13 cellular contexts compared by ENCODE assay signal in genomic region chr12:123111498-123112165, GRCh38. TPM values are rescaled to one million over a fixed set of nuclear protein-coding genes. Genes with fewer than 3 reads are reported as not detected.
A peak's percentile ranks its signal among the peaks of the same experiment; 100 is the strongest.
DNase-seq lines count a peak whose midpoint lies in the region; ATAC-seq and TF ChIP-seq lines count a peak whose summit lies in the region.
"Had no signal": no experiment of that assay in that cellular context is flagged by ENCODE, and none has a peak within 500 bp of the region (broad histone marks: within the 10 kb centered on the region; RNA-seq: fewer than 3 reads in every experiment).

No MANE protein-coding gene starts in this region.

- TF ChIP-seq RAD21 in SK-N-SH (IDR thresholded peaks at IDR 0.05; ENCODE audit: low read length), result no peak

- no peak overlapping the region for H3K4me3 ChIP-seq in CD8-positive, alpha-beta T cell (ENCODE audit: low read depth, low read length)
- H3K4me3 ChIP-seq in SK-N-SH (ENCODE audit: low read depth in 2 of 2, low read length in 1 of 2) (no peak overlapping the region), duodenal mucosa (ENCODE audit: low read depth in 1 of 2, low read length in 2 of 2) (no peak overlapping the region), rectal smooth muscle tissue (ENCODE audit: low read length) (no peak overlapping the region)
- H3K4me3 ChIP-seq: cardiac muscle cell had no signal

- H4K20me1 ChIP-seq in SK-N-SH (ENCODE audit: insufficient read depth), result peaks cover 4% of the 10 kb centered on the region; the same call in 1 of the 2 replicates

- POLR2A ChIA-PET in CD8-positive, alpha-beta T cell (lab: Charles Lee), result no interaction called here
- POLR2A ChIA-PET in SK-N-SH (lab: Yijun Ruan, JAX), result no interaction called here

- H3F3A ChIP-seq in SK-N-SH (replicated peaks; ENCODE audit: insufficient read depth), result no peaks in the 10 kb centered on the region

- H3K4me1 ChIP-seq in CD8-positive, alpha-beta T cell (ENCODE audit: insufficient read depth, low read length), result peaks cover 48% of the 10 kb centered on the region
- H3K4me1 ChIP-seq in SK-N-SH (ENCODE audit: control insufficient read depth in 1 of 2, insufficient read depth in 2 of 2, low read depth in 1 of 2, low read length in 1 of 2) (peaks cover 8 to 17% of the 10 kb centered on the region in 2 experiments; a peak in 3 of 4 replicates), duodenal mucosa (ENCODE audit: control insufficient read depth in 1 of 2, insufficient read depth in 2 of 2, low read length in 2 of 2) (peaks cover 19 to 31% of the 10 kb centered on the region in 2 donors), rectal smooth muscle tissue (ENCODE audit: control insufficient read depth, insufficient read depth, low read length) (peaks cover 36% of the 10 kb centered on the region)

- 83% methylated on average over 10 of the region's 19 CpGs for WGBS in SK-N-SH (ENCODE audit: low lambda C conversion rate)

- no peaks in the 10 kb centered on the region for H3K9me3 Mint-ChIP-seq in CD8-positive, alpha-beta T cell

- no peak overlapping the region for H2AFZ ChIP-seq in SK-N-SH (ENCODE audit: low read depth)

- no peaks in the 10 kb centered on the region for H3K9me2 ChIP-seq in SK-N-SH

- no peak overlapping the region for H3K4me3 Mint-ChIP-seq in CD8-positive, alpha-beta T cell

- peaks cover 9% of the 10 kb centered on the region for H3K36me3 Mint-ChIP-seq in CD8-positive, alpha-beta T cell

- peaks cover 5% of the 10 kb centered on the region; the same call in 1 of the 2 replicates for H3K79me2 ChIP-seq in SK-N-SH (ENCODE audit: insufficient read depth)

- no peaks in the 10 kb centered on the region for H3K9me3 ChIP-seq in CD8-positive, alpha-beta T cell (ENCODE audit: low read length)
- H3K9me3 ChIP-seq in SK-N-SH (no peaks in the 10 kb centered on the region), duodenal mucosa (ENCODE audit: control insufficient read depth in 1 of 2, low read length in 2 of 2) (no peaks in the 10 kb centered on the region)

- no peak overlapping the region for H3K27ac ChIP-seq in CD8-positive, alpha-beta T cell (ENCODE audit: low read depth, low read length)
- peak overlapping the region in 1 of 2 experiments; percentile 37; a peak in 1 of 4 replicates for H3K27ac ChIP-seq in SK-N-SH (ENCODE audit: low read depth in 2 of 2, low read length in 1 of 2)
- H3K27ac ChIP-seq in duodenal mucosa (ENCODE audit: low read depth, low read length), result peak overlapping the region; percentile 15
- peak overlapping the region; percentile 33 for H3K27ac ChIP-seq in rectal smooth muscle tissue (ENCODE audit: low read depth, low read length)
- H3K27ac ChIP-seq: C4-2B, cardiac muscle cell had no signal

- CTCF ChIA-PET in CD8-positive, alpha-beta T cell (lab: Charles Lee), result interaction anchor here (0.7 to 1.4 kb wide), 2 partner anchors 9 to 36 kb away, joined by 3 to 4 read pairs; no protein-coding TSS in a partner anchor
- CTCF ChIA-PET in SK-N-SH (lab: Yijun Ruan, JAX), result interaction anchor here (0.9 to 1.5 kb wide), 2 partner anchors 126 to 256 kb away, joined by 3 to 4 read pairs; no protein-coding TSS in a partner anchor

- no peak for TF ChIP-seq EP300 in SK-N-SH (IDR thresholded peaks at IDR 0.05; ENCODE audit: borderline replicate concordance in 1 of 2, low read depth in 1 of 2, low read length in 1 of 2)

- intact Hi-C loops in CD8-positive, alpha-beta T cell (cut with DNase I, micrococcal nuclease), result no loop called here

- H3K27me3 Mint-ChIP-seq in CD8-positive, alpha-beta T cell (ENCODE audit: low read depth), result no peaks in the 10 kb centered on the region

- H3K27me3 ChIP-seq in CD8-positive, alpha-beta T cell (ENCODE audit: insufficient read depth, low read length), result no peaks in the 10 kb centered on the region
- H3K27me3 ChIP-seq in SK-N-SH (ENCODE audit: insufficient read depth), result no peaks in the 10 kb centered on the region
- H3K27me3 ChIP-seq in duodenal mucosa (ENCODE audit: control insufficient read depth in 1 of 2, insufficient read depth in 2 of 2, low read length in 2 of 2), result no peaks in the 10 kb centered on the region
- H3K27me3 ChIP-seq in rectal smooth muscle tissue (ENCODE audit: control insufficient read depth, insufficient read depth, low read length), result no peaks in the 10 kb centered on the region
- H3K27me3 ChIP-seq: cardiac muscle cell had no signal

- TF ChIP-seq CTCF in CD8-positive, alpha-beta T cell (IDR thresholded peaks at IDR 0.05), result no peak
- TF ChIP-seq CTCF in SK-N-SH (IDR thresholded peaks at IDR 0.05), result no peak

- no peak for ATAC-seq in CD8-positive, alpha-beta T cell
- no peak for ATAC-seq in GM19324 (IDR thresholded peaks at IDR 0.05; ENCODE audit: low FRiP score, unreplicated experiment)
- ATAC-seq in left lobe of liver, result no peak
- no peak for ATAC-seq in GM21528 (IDR thresholded peaks at IDR 0.05; ENCODE audit: low FRiP score, unreplicated experiment)

- peak overlapping the region; percentile 32 for H3K27ac Mint-ChIP-seq in CD8-positive, alpha-beta T cell

- DNase-seq in CD8-positive, alpha-beta T cell, result peak in 1 of 7 experiments; percentile 29
- DNase-seq in SK-N-SH (no peak), left lobe of liver (ENCODE audit: low spot score) (no peak), iPS-NIHi11 (ENCODE audit: low spot score) (no peak)
- DNase-seq: activated T-cell treated with anti-CD3 and anti-CD28 coated beads, Interleukin-2, amount 50 U/mL, for 1 hour; GF-D8; NCI-H1092 treated with DMSO at 0.1 percent for 48 hours had no signal

- H3K4me2 ChIP-seq in SK-N-SH, result no peak overlapping the region

- no peak overlapping the region for H3K9ac ChIP-seq in SK-N-SH
- H3K9ac ChIP-seq in duodenal mucosa (ENCODE audit: low read depth in 1 of 2, low read length in 2 of 2), result no peak overlapping the region
- H3K9ac ChIP-seq in rectal smooth muscle tissue (ENCODE audit: low read length), result no peak overlapping the region

- H3K4me1 Mint-ChIP-seq in CD8-positive, alpha-beta T cell (ENCODE audit: low read depth), result peaks cover 69% of the 10 kb centered on the region

- H3K36me3 ChIP-seq in CD8-positive, alpha-beta T cell (ENCODE audit: insufficient read depth, low read length), result no peaks in the 10 kb centered on the region
- H3K36me3 ChIP-seq in SK-N-SH (replicated peaks in 1 of 2; ENCODE audit: control insufficient read depth in 1 of 2, insufficient read depth in 2 of 2, low read length in 1 of 2), result no peaks in the 10 kb centered on the region
- H3K36me3 ChIP-seq in duodenal mucosa (ENCODE audit: control insufficient read depth in 1 of 2, insufficient read depth in 2 of 2, low read length in 2 of 2), result peaks cover 3 to 13% of the 10 kb centered on the region in 2 donors
- H3K36me3 ChIP-seq in rectal smooth muscle tissue (ENCODE audit: control insufficient read depth, insufficient read depth, low read length), result peaks cover 3% of the 10 kb centered on the region
- H3K36me3 ChIP-seq: cardiac muscle cell had no signal

TF ChIP-seq in SK-N-SH, 30 proteins besides CTCF, POLR2A, EP300 and RAD21:
- TF ChIP-seq FOSL2 (IDR thresholded peaks at IDR 0.05; ENCODE audit: borderline replicate concordance, low read depth), result peak; percentile 38; the same call in 1 of the 2 replicates
- TF ChIP-seq JUND (IDR thresholded peaks at IDR 0.05), result no peak
TF ChIP-seq in SK-N-SH: peak in this region for 1.

RNA-seq across cellular contexts. Expression of gene PITPNM2, which starts 39.3 kb away (rescaled TPM):
- total RNA-seq in CD8-positive, alpha-beta T cell, result 10 to 100 TPM; 28.1 to 29.2 TPM
- 2.6 and 3.7 TPM in 2 replicates for polyA plus RNA-seq in SK-N-SH (2012; rRNA removed)
- polyA plus RNA-seq in SK-N-SH (2012; cell fraction: cytosol; rRNA removed), result 1.3 and 2.0 TPM in 2 replicates
- 12.7 and 16.1 TPM in 2 replicates for polyA plus RNA-seq in SK-N-SH (2012; cell fraction: nucleus; rRNA removed)
- total RNA-seq in left lobe of liver, result 19.2 TPM
